ENCODE assay signal across 20 cellular contexts in the genomic region with DNA sequence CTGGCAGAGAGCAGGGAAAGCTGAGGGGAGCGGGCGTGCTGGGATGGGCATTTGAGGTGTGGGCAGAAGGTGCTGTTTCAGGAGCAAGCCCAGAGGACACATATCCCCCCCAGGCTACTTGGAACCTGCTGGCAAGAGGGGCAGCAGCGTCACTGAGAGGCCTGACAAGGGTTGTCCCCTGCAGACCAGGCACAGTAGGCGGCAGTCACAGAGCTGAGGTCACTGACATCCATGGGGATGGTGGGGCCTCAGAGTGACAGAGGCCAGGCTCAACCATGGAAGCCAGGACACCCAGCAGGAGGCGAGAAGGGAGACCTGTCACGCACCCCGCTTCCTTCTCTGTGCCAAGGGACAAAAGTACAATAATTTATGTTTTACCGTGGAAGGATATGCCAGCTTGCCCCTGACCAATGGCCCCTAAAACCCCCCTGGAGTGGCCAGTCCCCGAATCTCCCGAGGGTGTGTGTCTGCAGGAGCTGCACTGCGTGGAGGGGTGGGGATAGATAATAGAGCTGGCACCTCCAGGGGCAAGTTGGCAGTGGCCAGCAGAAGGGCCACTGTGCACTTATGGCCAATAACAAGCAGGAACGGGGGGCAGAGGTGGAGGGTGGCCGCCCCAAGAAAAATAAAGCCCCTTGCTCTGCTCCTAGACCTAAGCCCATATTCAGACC.
DNase-seq lines count a peak whose midpoint lies in the region; ATAC-seq and TF ChIP-seq lines count a peak whose summit lies in the region.
"Had no signal": no experiment of that assay in that cellular context is flagged by ENCODE, and none has a peak within 500 bp of the region (broad histone marks: within the 10 kb centered on the region; RNA-seq: fewer than 3 reads in every experiment).

No MANE protein-coding gene starts in this region.

- no peaks in the 10 kb centered on the region for H3K4me1 ChIP-seq in HEK293 (ENCODE audit: control insufficient read depth, insufficient read depth, low read length)
- peaks cover 0 to 6% of the 10 kb centered on the region in 2 donors for H3K4me1 ChIP-seq in lung (ENCODE audit: control insufficient read depth in 2 of 2, insufficient read depth in 2 of 2, low read length in 2 of 2)

- no peaks in the 10 kb centered on the region for H3K9me3 Mint-ChIP-seq in osteocyte (ENCODE audit: unreplicated experiment)
- H3K9me3 Mint-ChIP-seq: CD8-positive, alpha-beta T cell; HFFc6 had no signal

- no peak overlapping the region for H3K4me3 ChIP-seq in HEK293 (ENCODE audit: low read depth, low read length)
- no peak overlapping the region for H3K4me3 ChIP-seq in coronary artery
- H3K4me3 ChIP-seq in lung = no peak overlapping the region
- H3K4me3 ChIP-seq: BLaER1, GM23338 had no signal

- in situ Hi-C loops in GM13977 (cut with MboI; ENCODE audit: low pct_unique_long_range_greater_than_20kb, low sequenced_read_pairs, unreplicated experiment) = no loop called here

- ATAC-seq in lung (ENCODE audit: insufficient read depth, low FRiP score) = no peak
- ATAC-seq: CD8-positive, alpha-beta T cell; GM23338; HCT116 had no signal

- peak; percentile 29 for DNase-seq in coronary artery (ENCODE audit: low spot score)
- DNase-seq in lung (ENCODE audit: low spot score) = peak; percentile 25
- peak; percentile 78 for DNase-seq in osteocyte (ENCODE audit: extremely low spot score, unreplicated experiment)
- no peak for DNase-seq in GM13977 (ENCODE audit: low spot score)
- DNase-seq in 8988T = no peak
- DNase-seq in COLO668 (lab: John Stamatoyannopoulos, UW; ENCODE audit: unreplicated experiment) = no peak
- DNase-seq: CD4-positive, CD25-positive, alpha-beta regulatory T cell; CD8-positive, alpha-beta T cell; DMS 273 treated with DMSO at 0.1 percent for 48 hours; DMS79; EL; GDM1; H9; HFFc6 had no signal

- TF ChIP-seq CTCF in HEK293 (tag by site-specific recombination; IDR thresholded peaks at IDR 0.05) = no peak
- no peak for TF ChIP-seq CTCF in coronary artery (IDR thresholded peaks at IDR 0.05)
- TF ChIP-seq CTCF in lung (IDR thresholded peaks at IDR 0.05; ENCODE audit: control extremely low read depth, extremely low read depth) = no peak
- TF ChIP-seq CTCF in osteocyte (IDR thresholded peaks at IDR 0.05) = no peak
- no peak for TF ChIP-seq CTCF in GM13977 (IDR thresholded peaks at IDR 0.05; ENCODE audit: extremely low read depth, insufficient read depth, missing control alignments)

- H3K36me3 ChIP-seq in HEK293 (ENCODE audit: control insufficient read depth in 2 of 2, insufficient read depth in 1 of 2, low read length in 2 of 2) = no peaks in the 10 kb centered on the region
- no peaks in the 10 kb centered on the region for H3K36me3 ChIP-seq in lung (ENCODE audit: control insufficient read depth in 2 of 2, insufficient read depth in 2 of 2, low read length in 2 of 2)
- H3K36me3 ChIP-seq: BLaER1 had no signal

- 94 to 95% methylated on average over 13 of the region's 13 CpGs for WGBS in lung, 2 donors

- H3K9me3 ChIP-seq in HEK293 (ENCODE audit: control insufficient read depth, insufficient read depth, low read depth, low read length) (no peaks in the 10 kb centered on the region), lung (ENCODE audit: control insufficient read depth in 2 of 2, insufficient read depth in 1 of 2, low read length in 1 of 2) (peaks cover 0 to 5% of the 10 kb centered on the region in 2 donors)

- POLR2A ChIA-PET in HEK293 (lab: Yijun Ruan, JAX) = no interaction called here

- no peaks in the 10 kb centered on the region for H3K36me3 Mint-ChIP-seq in osteocyte (ENCODE audit: unreplicated experiment)
- H3K36me3 Mint-ChIP-seq: CD4-positive, CD25-positive, alpha-beta regulatory T cell; CD8-positive, alpha-beta T cell had no signal

- H3K27ac ChIP-seq in HEK293 (ENCODE audit: extremely low read depth, low read depth, low read length) (no peak overlapping the region), coronary artery (no peak overlapping the region), lung (ENCODE audit: low read depth in 1 of 2, low read length in 1 of 2) (no peak overlapping the region)
- H3K27ac ChIP-seq: BLaER1, C4-2B had no signal

- H3K27me3 ChIP-seq in lung (ENCODE audit: control insufficient read depth, insufficient read depth) = no peaks in the 10 kb centered on the region
- H3K27me3 ChIP-seq: BLaER1 had no signal

- CTCF ChIA-PET in HEK293 (lab: Yijun Ruan, JAX) = no interaction called here

- H3K27me3 Mint-ChIP-seq in osteocyte (ENCODE audit: unreplicated experiment) = peaks cover 20% of the 10 kb centered on the region

- H3K27ac Mint-ChIP-seq in osteocyte (ENCODE audit: unreplicated experiment) = no peak overlapping the region
- H3K27ac Mint-ChIP-seq: B cell; CD8-positive, alpha-beta T cell; GM23338; HFFc6 had no signal

- no peaks in the 10 kb centered on the region for H3K4me1 Mint-ChIP-seq in osteocyte (ENCODE audit: unreplicated experiment)
- H3K4me1 Mint-ChIP-seq: B cell had no signal

- no peak overlapping the region for H3K4me3 Mint-ChIP-seq in osteocyte (ENCODE audit: unreplicated experiment)
- H3K4me3 Mint-ChIP-seq: B cell; CD4-positive, CD25-positive, alpha-beta regulatory T cell; CD8-positive, alpha-beta T cell; GM23338; H9; HFFc6 had no signal

TF ChIP-seq in HEK293, 187 proteins besides CTCF, POLR2A, EP300 and RAD21:
- TF ChIP-seq, protein P1, sequence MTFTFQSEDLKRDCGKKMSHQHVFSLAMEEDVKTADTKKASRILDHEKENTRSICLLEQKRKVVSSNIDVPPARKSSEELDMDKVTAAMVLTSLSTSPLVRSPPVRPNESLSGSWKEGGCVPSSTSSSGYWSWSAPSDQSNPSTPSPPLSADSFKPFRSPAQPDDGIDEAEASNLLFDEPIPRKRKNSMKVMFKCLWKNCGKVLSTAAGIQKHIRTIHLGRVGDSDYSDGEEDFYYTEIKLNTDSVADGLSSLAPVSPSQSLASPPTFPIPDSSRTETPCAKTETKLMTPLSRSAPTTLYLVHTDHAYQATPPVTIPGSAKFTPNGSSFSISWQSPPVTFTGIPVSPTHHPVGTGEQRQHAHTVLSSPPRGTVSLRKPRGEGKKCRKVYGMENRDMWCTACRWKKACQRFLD (tag by site-specific recombination; IDR thresholded peaks at IDR 0.05) = no peak
- TF ChIP-seq ZIC2 (tag by site-specific recombination; IDR thresholded peaks at IDR 0.05) (peak; percentile 53), ZBTB11 (tag by site-specific recombination; conservative IDR thresholded peaks at IDR 0.05; ENCODE audit: low read depth) (no peak), EGR2 (tag by site-specific recombination; IDR thresholded peaks at IDR 0.05; ENCODE audit: low read depth) (no peak)

Comparison
In these comparisons a context has a peak if more than half of its experiments do, and no peak if none do; other contexts are left out.
1. DNase-seq: peak in coronary artery (single experiment), lung (single experiment) and osteocyte (single experiment); none in GM13977 (single experiment), 8988T (single experiment) and COLO668 (single experiment).